Comparison of ENCODE assay signal across 8 cellular contexts in genomic region chr1:23777979-23778814, GRCh38. TPM values are rescaled to one million over a fixed set of nuclear protein-coding genes. Genes with fewer than 3 reads are reported as not detected.
DNase-seq lines count a peak whose midpoint lies in the region; ATAC-seq and TF ChIP-seq lines count a peak whose summit lies in the region.

Gene PITHD1, plus strand, starts transcription at chr1:23778418. Its CDS starts 98 bp downstream, at chr1:23778516.

- ATAC-seq in GM21528 (IDR thresholded peaks at IDR 0.05; ENCODE audit: low FRiP score, unreplicated experiment) = peak; percentile 67

- H3K4me1 ChIP-seq in KMS-11 (ENCODE audit: low read depth, poor library complexity, severe bottlenecking) (peaks cover 38% of the 10 kb centered on the region), esophagus (ENCODE audit: control insufficient read depth in 2 of 2, insufficient read depth in 2 of 2, low read length in 1 of 2) (peaks cover 4 to 6% of the 10 kb centered on the region in 2 donors), muscle layer of colon (ENCODE audit: insufficient read depth, low read length) (peaks cover 15% of the 10 kb centered on the region)

- no peak within 1 kb of the TSS for H3K4me3 ChIP-seq in KMS-11 (IDR thresholded peaks at IDR 0.05; ENCODE audit: insufficient read depth, low read depth, low read length)
- H3K4me3 ChIP-seq in esophagus (ENCODE audit: low read depth in 1 of 2, low read length in 2 of 2) = peak within 1 kb of the TSS; percentile 90 to 91
- H3K4me3 ChIP-seq in muscle layer of colon (ENCODE audit: low read depth in 1 of 2, low read length in 2 of 2) = peak within 1 kb of the TSS; percentile 72 to 80

- H3K9ac ChIP-seq in KMS-11 (peak within 1 kb of the TSS; percentile 56), muscle layer of colon (ENCODE audit: low read length) (peak within 1 kb of the TSS; percentile 86)

- no peaks in the 10 kb centered on the region for H3K36me3 ChIP-seq in KMS-11 (ENCODE audit: insufficient read depth)
- H3K36me3 ChIP-seq in esophagus (ENCODE audit: control insufficient read depth in 2 of 2, insufficient read depth in 2 of 2, low read length in 1 of 2) = no peaks in the 10 kb centered on the region
- H3K36me3 ChIP-seq in muscle layer of colon (ENCODE audit: insufficient read depth, low read length) = peaks cover 9% of the 10 kb centered on the region

- TF ChIP-seq CTCF in KMS-11 (conservative IDR thresholded peaks at IDR 0.05; ENCODE audit: low read depth, low read length) = no peak

- peaks cover 19% of the 10 kb centered on the region for H3K79me2 ChIP-seq in KMS-11 (ENCODE audit: insufficient read depth, low read depth)

- H3K27me3 ChIP-seq in KMS-11 (ENCODE audit: insufficient read depth, low read depth) = no peaks in the 10 kb centered on the region
- H3K27me3 ChIP-seq in esophagus (ENCODE audit: control insufficient read depth in 1 of 2, insufficient read depth in 2 of 2, low read length in 2 of 2) = no peaks in the 10 kb centered on the region
- H3K27me3 ChIP-seq in muscle layer of colon (ENCODE audit: control insufficient read depth in 1 of 2, insufficient read depth in 2 of 2, low read length in 2 of 2) = no peaks in the 10 kb centered on the region

- in situ Hi-C loops in Caki2 (cut with HindIII; ENCODE audit: low pct_unique_long_range_greater_than_20kb, low sequenced_read_pairs) = no loop called here

- H3K9me3 ChIP-seq in esophagus (ENCODE audit: control insufficient read depth in 2 of 2, insufficient read depth in 1 of 2, low read depth in 1 of 2, low read length in 1 of 2) (no peaks in the 10 kb centered on the region), muscle layer of colon (ENCODE audit: low read length) (no peaks in the 10 kb centered on the region)

- peak within 1 kb of the TSS; percentile 92; the same call in 1 of the 2 replicates for H2AFZ ChIP-seq in KMS-11 (ENCODE audit: low read depth)

- H3K27ac ChIP-seq in KMS-11 (peak within 1 kb of the TSS; percentile 66), esophagus (ENCODE audit: low read depth in 2 of 2, low read length in 1 of 2) (peak within 1 kb of the TSS; percentile 91 to 97), muscle layer of colon (ENCODE audit: low read depth, low read length) (peak within 1 kb of the TSS; percentile 87)

- peak within 1 kb of the TSS; percentile 88 for H3K4me2 ChIP-seq in KMS-11

- 0% methylated on average over 65 to 90 of the region's 91 CpGs for WGBS in esophagus, 2 donors

- peak; percentile 73 for DNase-seq in Caki2 (ENCODE audit: low read depth)
- peak; percentile 83 for DNase-seq in activated T-cell treated with anti-CD3 and anti-CD28 coated beads, Interleukin-2, amount 50 U/mL, for 1 hour
- DNase-seq in stimulated activated CD8-positive, alpha-beta memory T cell treated with anti-CD3 and anti-CD28 coated beads, Interleukin-7, amount 100 ng/mL, for 1 hour (ENCODE audit: low read depth in 2 of 2) = peak; percentile 51 to 53

- no peaks in the 10 kb centered on the region for H4K20me1 ChIP-seq in KMS-11 (ENCODE audit: insufficient read depth)

TF ChIP-seq in PFSK-1, 5 proteins besides CTCF, POLR2A, EP300 and RAD21:
- TF ChIP-seq REST (IDR thresholded peaks at IDR 0.05; ENCODE audit: insufficient read depth in 1 of 2, low read depth in 2 of 2, low read length in 2 of 2) = no peak; a peak in 1 of 4 replicates
- peak; percentile 63 for TF ChIP-seq FOXP2 (optimal IDR thresholded peaks at IDR 0.05; ENCODE audit: borderline replicate concordance, extremely low read depth, extremely low read length, insufficient read depth)
- TF ChIP-seq POLR2AphosphoS5 (IDR thresholded peaks at IDR 0.05; ENCODE audit: low read depth, low read length) = peak; percentile 87
- peak; percentile 71; the same call in 1 of the 2 replicates for TF ChIP-seq TAF1 (IDR thresholded peaks at IDR 0.05; ENCODE audit: borderline replicate concordance, insufficient read depth, low read length)
- peak; percentile 79; the same call in 1 of the 2 replicates for TF ChIP-seq SIN3A (IDR thresholded peaks at IDR 0.05; ENCODE audit: borderline replicate concordance, insufficient read depth, low read length)

RNA-seq across cellular contexts. Expression of gene PITHD1, which starts in this region (rescaled TPM):
- 55.0 and 55.4 TPM in 2 replicates for total RNA-seq in Caki2 (2014; rRNA removed; shearing (Covaris generic); ENCODE audit: low replicate concordance)
- 52.6 TPM for polyA plus RNA-seq in PFSK-1 (2012; ENCODE audit: insufficient read length, low read depth)
- polyA plus RNA-seq in esophagus = 10 to 100 TPM; 41.3 to 57.2 TPM
